In genomic region chr4:3387943-3388348, GRCh38 we compare ENCODE assay signal across 8 cellular contexts. TPM values are rescaled to one million over a fixed set of nuclear protein-coding genes. Genes with fewer than 3 reads are reported as not detected.
A peak's percentile ranks its signal among the peaks of the same experiment; 100 is the strongest.
DNase-seq lines count a peak whose midpoint lies in the region; ATAC-seq and TF ChIP-seq lines count a peak whose summit lies in the region.

No MANE protein-coding gene starts in this region.

- ATAC-seq in HG02840 (IDR thresholded peaks at IDR 0.05; ENCODE audit: low FRiP score, unreplicated experiment): peak; percentile 38

- peaks cover 13% of the 10 kb centered on the region; the same call in 1 of the 2 replicates for H3K4me1 ChIP-seq in SJCRH30

- H3K27ac ChIP-seq in SJCRH30: no peak overlapping the region

- peak overlapping the region; percentile 32 for H3K4me3 ChIP-seq in GM12875 (ENCODE audit: low read depth, low read length)
- peak overlapping the region; percentile 32 for H3K4me3 ChIP-seq in SJCRH30

- DNase-seq in SJCRH30 (peak; percentile 72 to 77), globus pallidus (ENCODE audit: low spot score) (peak; percentile 69), pons (ENCODE audit: low spot score) (peak; percentile 88), NCI-H1930 (lab: John Stamatoyannopoulos, UW) (no peak), NCI-H2171 treated with DMSO at 0.1 percent for 48 hours (lab: John Stamatoyannopoulos, UW) (no peak)
- DNase-seq in activated CD4-positive, alpha-beta T cell treated with anti-CD3 and anti-CD28 coated beads, Interleukin-2, amount 50 U/mL, for 48 hours: no peak

- H3K27me3 ChIP-seq in SJCRH30: no peaks in the 10 kb centered on the region

- H3K36me3 ChIP-seq in SJCRH30: no peaks in the 10 kb centered on the region

- no peaks in the 10 kb centered on the region for H3K9me3 ChIP-seq in SJCRH30 (replicated peaks)

- TF ChIP-seq CTCF in GM12875 (IDR thresholded peaks at IDR 0.05; ENCODE audit: borderline replicate concordance, insufficient read depth, low read depth, low read length): no peak

RNA-seq across cellular contexts. Expression of gene HGFAC, which starts 53.8 kb away (rescaled TPM):
- 0.12 and 0.63 TPM in 2 replicates for total RNA-seq in SJCRH30 (2014; rRNA removed; shearing (Covaris generic))

Comparison
In these comparisons a context has a peak if more than half of its experiments do, and no peak if none do; other contexts are left out.
1. DNase-seq: peak in SJCRH30 (2 of 2), globus pallidus (single experiment) and pons (single experiment); none in NCI-H1930 (0 of 2), NCI-H2171 treated with DMSO at 0.1 percent for 48 hours (single experiment) and activated CD4-positive, alpha-beta T cell treated with anti-CD3 and anti-CD28 coated beads, Interleukin-2, amount 50 U/mL, for 48 hours (0 of 2).